10 cellular contexts compared by ENCODE assay signal in genomic region chr4:48047896-48048295, GRCh38. TPM values are rescaled to one million over a fixed set of nuclear protein-coding genes. Genes with fewer than 3 reads are reported as not detected.
A peak's percentile ranks its signal among the peaks of the same experiment; 100 is the strongest.
DNase-seq lines count a peak whose midpoint lies in the region; ATAC-seq and TF ChIP-seq lines count a peak whose summit lies in the region.
"Had no signal": no experiment of that assay in that cellular context is flagged by ENCODE, and none has a peak within 500 bp of the region (broad histone marks: within the 10 kb centered on the region; RNA-seq: fewer than 3 reads in every experiment).

No MANE protein-coding gene starts in this region.

- H3K36me3 ChIP-seq in SK-N-SH (replicated peaks in 1 of 2; ENCODE audit: control insufficient read depth in 1 of 2, insufficient read depth in 2 of 2, low read length in 1 of 2) (no peaks in the 10 kb centered on the region), body of pancreas (replicated peaks in 1 of 2; ENCODE audit: insufficient read depth in 1 of 2, low read depth in 2 of 2) (no peaks in the 10 kb centered on the region)

- H3K27me3 ChIP-seq in SK-N-SH (ENCODE audit: insufficient read depth) (no peaks in the 10 kb centered on the region), body of pancreas (no peaks in the 10 kb centered on the region)

- intact Hi-C loops in body of pancreas (cut with DNase I) = no loop called here

- H2AFZ ChIP-seq in SK-N-SH (ENCODE audit: low read depth) = no peak overlapping the region

- no peak for TF ChIP-seq RAD21 in SK-N-SH (IDR thresholded peaks at IDR 0.05; ENCODE audit: low read length)

- H3K27ac ChIP-seq in SK-N-SH (ENCODE audit: low read depth in 2 of 2, low read length in 1 of 2) = no peak overlapping the region
- peak overlapping the region in 3 of 4 donors; percentile 3 to 54 (median 46) for H3K27ac ChIP-seq in body of pancreas

- ATAC-seq in SK-N-SH treated with all-trans-retinoic acid at 6 μM for 48 hours (no peak), HG03135 (IDR thresholded peaks at IDR 0.05; ENCODE audit: unreplicated experiment) (peak; percentile 8), body of pancreas (peak; percentile 82)

- WGBS in SK-N-SH (ENCODE audit: low lambda C conversion rate) = 100% methylated on average over 1 of the region's 1 CpG
- WGBS in body of pancreas, 2 donors = 9 to 18% methylated on average over 1 of the region's 1 CpG

- peaks cover 13% of the 10 kb centered on the region for H3K27me3 Mint-ChIP-seq in stimulated activated naive CD8-positive, alpha-beta T cell treated with anti-CD3 and anti-CD28 coated beads, Interleukin-15, Interleukin-2, amounts not matched to agents 100 ng/mL and 50 ng/mL, for 24 hours
- H3K27me3 Mint-ChIP-seq in osteocyte (ENCODE audit: unreplicated experiment) = peaks cover 38% of the 10 kb centered on the region

- H4K20me1 ChIP-seq in SK-N-SH (ENCODE audit: insufficient read depth) = no peaks in the 10 kb centered on the region

- H3K4me1 Mint-ChIP-seq in stimulated activated naive CD8-positive, alpha-beta T cell treated with anti-CD3 and anti-CD28 coated beads, Interleukin-15, Interleukin-2, amounts not matched to agents 100 ng/mL and 50 ng/mL, for 24 hours (ENCODE audit: low read depth) = peaks cover 75% of the 10 kb centered on the region
- H3K4me1 Mint-ChIP-seq in osteocyte (ENCODE audit: unreplicated experiment) = no peaks in the 10 kb centered on the region

- TF ChIP-seq CTCF in SK-N-SH (IDR thresholded peaks at IDR 0.05) = no peak
- no peak for TF ChIP-seq CTCF in body of pancreas (IDR thresholded peaks at IDR 0.05)
- TF ChIP-seq CTCF in osteocyte (IDR thresholded peaks at IDR 0.05) = no peak

- H3K9me3 ChIP-seq in SK-N-SH = no peaks in the 10 kb centered on the region
- H3K9me3 ChIP-seq in body of pancreas = no peaks in the 10 kb centered on the region

- no peak for TF ChIP-seq EP300 in SK-N-SH (IDR thresholded peaks at IDR 0.05; ENCODE audit: borderline replicate concordance in 1 of 2, low read depth in 1 of 2, low read length in 1 of 2)

- no peak for TF ChIP-seq POLR2A in body of pancreas (IDR thresholded peaks at IDR 0.05)

- H3K9ac ChIP-seq in SK-N-SH = no peak overlapping the region

- no peaks in the 10 kb centered on the region for H3K9me3 Mint-ChIP-seq in stimulated activated naive CD8-positive, alpha-beta T cell treated with anti-CD3 and anti-CD28 coated beads, Interleukin-15, Interleukin-2, amounts not matched to agents 100 ng/mL and 50 ng/mL, for 24 hours
- no peaks in the 10 kb centered on the region for H3K9me3 Mint-ChIP-seq in osteocyte (ENCODE audit: unreplicated experiment)

- peaks cover 4% of the 10 kb centered on the region for H3K36me3 Mint-ChIP-seq in stimulated activated naive CD8-positive, alpha-beta T cell treated with anti-CD3 and anti-CD28 coated beads, Interleukin-15, Interleukin-2, amounts not matched to agents 100 ng/mL and 50 ng/mL, for 24 hours (ENCODE audit: low read depth)
- H3K36me3 Mint-ChIP-seq in osteocyte (ENCODE audit: unreplicated experiment) = no peaks in the 10 kb centered on the region

- H3K4me1 ChIP-seq in SK-N-SH (ENCODE audit: control insufficient read depth in 1 of 2, insufficient read depth in 2 of 2, low read depth in 1 of 2, low read length in 1 of 2) (peaks cover 0 to 8% of the 10 kb centered on the region in 2 experiments; a peak in 1 of 4 replicates), body of pancreas (peaks cover 24% of the 10 kb centered on the region)

- CTCF ChIA-PET in SK-N-SH (lab: Yijun Ruan, JAX) = interaction anchor here (1.3 to 2.7 kb wide), 3 partner anchors 14 to 39 kb away, joined by 3 to 11 read pairs (median 6); no protein-coding TSS in a partner anchor

- peak overlapping the region; percentile 75 for H3K27ac Mint-ChIP-seq in stimulated activated naive CD8-positive, alpha-beta T cell treated with anti-CD3 and anti-CD28 coated beads, Interleukin-15, Interleukin-2, amounts not matched to agents 100 ng/mL and 50 ng/mL, for 24 hours
- H3K27ac Mint-ChIP-seq in osteocyte (ENCODE audit: unreplicated experiment) = no peak overlapping the region

- H3K79me2 ChIP-seq in SK-N-SH (ENCODE audit: insufficient read depth) = no peaks in the 10 kb centered on the region

- H3K9me2 ChIP-seq in SK-N-SH = no peaks in the 10 kb centered on the region

- no peaks in the 10 kb centered on the region for H3F3A ChIP-seq in SK-N-SH (replicated peaks; ENCODE audit: insufficient read depth)

- DNase-seq in SK-N-SH (peak; percentile 8), body of pancreas (peak; percentile 29 to 73 (median 48)), osteocyte (ENCODE audit: extremely low spot score, unreplicated experiment) (no peak), SHP77 (lab: John Stamatoyannopoulos, UW) (no peak), HK-2 (ENCODE audit: unreplicated experiment) (no peak)
- DNase-seq: 8988T had no signal

- H3K4me3 Mint-ChIP-seq in stimulated activated naive CD8-positive, alpha-beta T cell treated with anti-CD3 and anti-CD28 coated beads, Interleukin-15, Interleukin-2, amounts not matched to agents 100 ng/mL and 50 ng/mL, for 24 hours = no peak overlapping the region
- no peak overlapping the region for H3K4me3 Mint-ChIP-seq in osteocyte (ENCODE audit: unreplicated experiment)

- H3K4me3 ChIP-seq in SK-N-SH (ENCODE audit: low read depth in 2 of 2, low read length in 1 of 2) = no peak overlapping the region
- no peak overlapping the region for H3K4me3 ChIP-seq in body of pancreas

- POLR2A ChIA-PET in SK-N-SH (lab: Yijun Ruan, JAX) = no interaction called here

- H3K4me2 ChIP-seq in SK-N-SH = no peak overlapping the region

TF ChIP-seq in SK-N-SH, 30 proteins besides CTCF, POLR2A, EP300 and RAD21:
- TF ChIP-seq MAX (IDR thresholded peaks at IDR 0.05; ENCODE audit: low read depth) (no peak), USF1 (IDR thresholded peaks at IDR 0.05; ENCODE audit: borderline replicate concordance, low read depth) (no peak), ELF1 (IDR thresholded peaks at IDR 0.05) (no peak), USF2 (IDR thresholded peaks at IDR 0.05; ENCODE audit: borderline replicate concordance, low read depth, low read length) (no peak), GABPA (IDR thresholded peaks at IDR 0.05; ENCODE audit: low read depth) (no peak), NRF1 (IDR thresholded peaks at IDR 0.05; ENCODE audit: low read depth, low read length) (no peak)

TF ChIP-seq in SK-N-SH treated with all-trans-retinoic acid at 6 μM for 48 hours, 23 proteins besides CTCF, POLR2A, EP300 and RAD21 (continues in another document):
- TF ChIP-seq ARNTL (CRISPR knock-in tag; IDR thresholded peaks at IDR 0.05; ENCODE audit: borderline replicate concordance, low read depth) (no peak), CREB5 (CRISPR knock-in tag; IDR thresholded peaks at IDR 0.05; ENCODE audit: low read depth) (no peak), PATZ1 (CRISPR knock-in tag; IDR thresholded peaks at IDR 0.05; ENCODE audit: borderline replicate concordance) (no peak), ESRRG (CRISPR knock-in tag; IDR thresholded peaks at IDR 0.05) (no peak), ZNF565 (CRISPR knock-in tag; conservative IDR thresholded peaks at IDR 0.05; ENCODE audit: low read depth) (no peak)

RNA-seq across cellular contexts. Expression of gene NIPAL1, which starts 31.3 kb away (rescaled TPM):
- polyA plus RNA-seq in SK-N-SH (2012; rRNA removed) = 1.8 and 2.0 TPM in 2 replicates
- 2.5 and 2.6 TPM in 2 replicates for polyA plus RNA-seq in SK-N-SH (2012; cell fraction: cytosol; rRNA removed)
- polyA plus RNA-seq in SK-N-SH (2012; cell fraction: nucleus; rRNA removed) = 0.56 and 1.5 TPM in 2 replicates
- total RNA-seq in body of pancreas = 1 to 10 TPM; 1.0 to 1.6 TPM
- total RNA-seq in osteocyte = 0.13 and 0.42 TPM in 2 replicates

RNA-seq across cellular contexts. Expression of gene CNGA1, which starts 31.4 kb away (rescaled TPM):
- polyA plus RNA-seq in SK-N-SH (2012; rRNA removed) = 0.23 and 0.45 TPM in 2 replicates
- polyA plus RNA-seq in SK-N-SH (2012; cell fraction: cytosol; rRNA removed) = 0.33 and 0.70 TPM in 2 replicates
- 0.20 and 0.39 TPM in 2 replicates for polyA plus RNA-seq in SK-N-SH (2012; cell fraction: nucleus; rRNA removed)
- total RNA-seq in body of pancreas (1 to 10 TPM in 1 of 2 donors, under 1 TPM in 1; 0.33 to 1.8 TPM), osteocyte (not detected in 2 replicates)
- total RNA-seq: H4 had no signal

Comparison
In these comparisons a context has a peak if more than half of its experiments do, and no peak if none do; other contexts are left out.
1. DNase-seq: peak in SK-N-SH (single experiment) and body of pancreas (4 of 4); none in osteocyte (single experiment), SHP77 (0 of 2) and HK-2 (single experiment).
2. H3K27ac ChIP-seq: peak in body of pancreas (3 of 4); none in SK-N-SH (0 of 2).